In the genomic region with DNA sequence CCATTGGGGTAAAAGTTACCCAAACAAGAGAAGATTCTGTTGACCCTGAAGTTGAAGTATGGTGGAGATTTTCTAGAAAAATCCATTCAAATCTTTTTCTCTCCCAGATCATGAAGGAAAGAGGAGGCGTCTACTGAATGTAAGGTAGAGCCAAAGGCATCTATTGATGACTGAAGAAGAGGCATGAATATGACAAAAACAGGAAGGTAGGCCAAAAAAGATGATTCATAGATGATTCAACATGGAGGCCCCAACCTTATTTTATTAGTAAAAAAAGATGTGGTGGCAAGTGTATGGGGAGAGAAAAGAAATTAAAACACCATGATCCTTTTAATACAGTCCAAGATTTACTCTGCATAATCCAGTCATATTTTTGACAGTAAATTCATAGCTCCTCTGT, we compare ENCODE assay signal across 1 cellular context. TPM values are rescaled to one million over a fixed set of nuclear protein-coding genes. Genes with fewer than 3 reads are reported as not detected.
"Had no signal": no experiment of that assay in that cellular context is flagged by ENCODE, and none has a peak within 500 bp of the region (broad histone marks: within the 10 kb centered on the region; RNA-seq: fewer than 3 reads in every experiment).

No MANE protein-coding gene starts in this region.

RNA-seq across cellular contexts. Expression of gene PAX8, which starts 49.9 kb away (rescaled TPM):
- polyA plus RNA-seq: neural cell had no signal
